ENCODE assay signal across 11 cellular contexts in the genomic region with DNA sequence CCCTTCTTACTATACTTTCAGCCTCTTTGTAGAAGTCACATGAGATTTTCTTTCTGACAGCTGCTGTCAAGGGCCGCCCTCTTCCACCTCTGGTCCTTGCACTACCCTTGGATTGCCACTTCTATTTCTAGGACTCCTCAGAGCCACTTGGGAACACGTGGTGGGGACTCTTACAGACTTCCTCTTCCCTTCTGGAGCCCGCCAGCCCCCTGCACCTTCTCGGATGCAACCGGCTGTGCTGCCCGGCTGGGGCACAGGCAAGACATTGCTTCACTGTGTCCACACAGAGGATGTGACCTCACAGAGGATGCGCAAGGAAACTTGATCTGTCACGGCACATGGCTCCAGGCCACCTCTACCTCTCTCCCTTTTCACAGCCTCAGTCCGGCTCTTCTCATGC. TPM values are rescaled to one million over a fixed set of nuclear protein-coding genes. Genes with fewer than 3 reads are reported as not detected.
DNase-seq lines count a peak whose midpoint lies in the region; ATAC-seq and TF ChIP-seq lines count a peak whose summit lies in the region.
"Had no signal": no experiment of that assay in that cellular context is flagged by ENCODE, and none has a peak within 500 bp of the region (broad histone marks: within the 10 kb centered on the region; RNA-seq: fewer than 3 reads in every experiment).

No MANE protein-coding gene starts in this region.

- no peaks in the 10 kb centered on the region for H3K79me2 ChIP-seq in OCI-LY1 (ENCODE audit: insufficient read depth, low read length)

- peak overlapping the region; percentile 15; the same call in 1 of the 2 replicates for H3K9ac ChIP-seq in OCI-LY1 (ENCODE audit: low read length)

- ATAC-seq in HG02973 (IDR thresholded peaks at IDR 0.05; ENCODE audit: unreplicated experiment) (no peak), HG02938 (IDR thresholded peaks at IDR 0.05; ENCODE audit: unreplicated experiment) (no peak)

- intact Hi-C loops in spleen (cut with DNase I; ENCODE audit: low total_unique reads), result no loop called here

- H3K27ac ChIP-seq in OCI-LY1 (ENCODE audit: low read depth, low read length, poor library complexity, severe bottlenecking) (peak overlapping the region; percentile 91), spleen (peak overlapping the region in 4 of 8 donors; percentile 60 to 79 (median 68))
- H3K27ac ChIP-seq: 22Rv1, colonic mucosa had no signal

- peak; percentile 21 for DNase-seq in DMS153 treated with DMSO at 0.1 percent for 48 hours (lab: John Stamatoyannopoulos, UW; ENCODE audit: unreplicated experiment)
- no peak for DNase-seq in DMS153 (lab: John Stamatoyannopoulos, UW)
- DNase-seq in fibroblast of gingiva (ENCODE audit: low read depth), result peak; percentile 91
- peak; percentile 90 for DNase-seq in spleen
- no peak for DNase-seq in middle frontal gyrus (ENCODE audit: extremely low spot score, low spot score)
- DNase-seq: colonic mucosa had no signal

- H3K36me3 ChIP-seq in OCI-LY1 (ENCODE audit: insufficient read depth, low read length) (no peaks in the 10 kb centered on the region; the same call in 1 of the 2 replicates), spleen (peaks cover 0 to 22% (median 0%) of the 10 kb centered on the region in 6 donors)
- H3K36me3 ChIP-seq: colonic mucosa had no signal

- 0 out of 2 replicates have a peak overlapping the region, but pooled peaks have one; percentile 21 for H2AFZ ChIP-seq in OCI-LY1 (ENCODE audit: low read length)

- H3K4me1 ChIP-seq in OCI-LY1 (ENCODE audit: insufficient read depth, low read length, severe bottlenecking) (peaks cover 61% of the 10 kb centered on the region), spleen (peaks cover 34 to 89% (median 73%) of the 10 kb centered on the region in 6 donors)

- H3K9me2 ChIP-seq in OCI-LY1 (ENCODE audit: low read depth, low read length), result no peaks in the 10 kb centered on the region

- TF ChIP-seq CTCF in OCI-LY1 (IDR thresholded peaks at IDR 0.05; ENCODE audit: low read length) (no peak), spleen (IDR thresholded peaks at IDR 0.05 in 8 of 11, conservative IDR thresholded peaks at IDR 0.05 in 3 of 11) (peak in 1 of 11 experiments; percentile 19)

- H4K20me1 ChIP-seq in OCI-LY1 (ENCODE audit: insufficient read depth, low read length), result no peaks in the 10 kb centered on the region

- peak overlapping the region; percentile 42; the same call in 1 of the 2 replicates for H3K4me2 ChIP-seq in OCI-LY1 (ENCODE audit: low read length)

- no peaks in the 10 kb centered on the region for H3F3A ChIP-seq in OCI-LY1 (ENCODE audit: insufficient read depth, low read length)

- TF ChIP-seq POLR2A in spleen (IDR thresholded peaks at IDR 0.05), result no peak

- H3K27me3 ChIP-seq in OCI-LY1 (ENCODE audit: insufficient read depth, low read length), result no peaks in the 10 kb centered on the region
- no peaks in the 10 kb centered on the region for H3K27me3 ChIP-seq in spleen (replicated peaks in 1 of 7)
- H3K27me3 ChIP-seq: colonic mucosa had no signal

- 18 to 27% (median 25%) methylated on average over 9 of the region's 9 CpGs for WGBS in spleen, 5 donors

- no peaks in the 10 kb centered on the region for H3K9me3 ChIP-seq in OCI-LY1 (ENCODE audit: low read length)
- no peaks in the 10 kb centered on the region for H3K9me3 ChIP-seq in spleen
- H3K9me3 ChIP-seq: colonic mucosa had no signal

- H3K4me3 ChIP-seq in OCI-LY1 (ENCODE audit: low read depth, low read length, poor library complexity, severe bottlenecking) (peak overlapping the region; percentile 25), spleen (no peak overlapping the region)
- H3K4me3 ChIP-seq: colonic mucosa had no signal

RNA-seq across cellular contexts. Expression of gene IKBKE, which starts 2.4 kb away (rescaled TPM):
- total RNA-seq in spleen, result 10 to 100 TPM; 20.1 to 37.3 (median 35.1) TPM
- 10 to 100 TPM; 11.3 to 23.2 (median 17.0) TPM for polyA plus RNA-seq in spleen
- polyA plus RNA-seq: neural cell had no signal

RNA-seq across cellular contexts. Expression of gene RASSF5, which starts 39.4 kb away (rescaled TPM):
- 100 to 1,000 TPM; 121 to 168 (median 131) TPM for total RNA-seq in spleen
- 10 to 100 TPM; 32.2 to 39.5 (median 35.8) TPM for polyA plus RNA-seq in spleen

Comparison
In these comparisons a context has a peak if more than half of its experiments do, and no peak if none do; other contexts are left out.
1. DNase-seq: peak in DMS153 treated with DMSO at 0.1 percent for 48 hours (single experiment), fibroblast of gingiva (single experiment) and spleen (single experiment); none in DMS153 (single experiment) and middle frontal gyrus (single experiment).